21 cellular contexts compared by ENCODE assay signal in the genomic region with DNA sequence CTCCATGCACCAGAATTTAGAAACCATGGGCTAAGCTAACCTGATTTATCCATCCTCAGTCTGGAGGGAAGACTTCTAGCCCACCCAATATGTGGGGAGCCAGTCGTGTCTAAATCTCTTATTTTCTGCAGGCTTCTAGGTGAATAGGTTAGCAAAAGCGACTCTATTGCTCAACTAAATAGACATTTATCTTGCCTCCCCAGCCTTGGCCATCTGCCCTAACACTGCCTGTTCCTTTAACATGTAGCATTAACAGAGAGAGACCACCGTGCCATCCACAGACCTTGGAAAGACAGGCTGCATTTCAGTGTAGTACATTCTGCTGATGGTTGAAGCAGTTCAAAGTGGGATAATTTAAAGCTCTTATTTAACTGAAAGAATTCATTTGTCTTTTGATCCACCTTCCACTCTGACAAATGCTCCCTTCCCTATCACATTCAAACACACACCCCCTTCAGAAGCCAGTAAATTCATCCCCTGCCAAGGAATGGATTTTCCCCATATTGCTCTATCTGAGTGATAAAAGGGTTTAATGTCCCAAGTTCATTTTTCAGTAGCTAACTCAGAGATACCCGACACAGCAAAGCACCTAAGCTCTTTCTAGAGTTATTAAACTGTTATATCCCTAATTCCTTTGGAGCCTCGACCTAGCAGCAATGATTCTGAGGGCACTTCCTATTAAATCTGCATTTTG. TPM values are rescaled to one million over a fixed set of nuclear protein-coding genes. Genes with fewer than 3 reads are reported as not detected.
A peak's percentile ranks its signal among the peaks of the same experiment; 100 is the strongest.
DNase-seq lines count a peak whose midpoint lies in the region; ATAC-seq, FAIRE-seq and TF ChIP-seq lines count a peak whose summit lies in the region.
"Had no signal": no experiment of that assay in that cellular context is flagged by ENCODE, and none has a peak within 500 bp of the region (broad histone marks: within the 10 kb centered on the region; RNA-seq: fewer than 3 reads in every experiment).

No MANE protein-coding gene starts in this region.

- H3K4me2 ChIP-seq in mammary epithelial cell (ENCODE audit: insufficient read depth, low read depth, low read length): no peak overlapping the region
- H3K4me2 ChIP-seq: A549, BLaER1 had no signal

- DNase-seq in MCF 10A (ENCODE audit: unreplicated experiment) (no peak), mammary epithelial cell (no peak), esophagus squamous epithelium (lab: John Stamatoyannopoulos, UW) (no peak), small intestine (peak; percentile 10), NOMO-1 (lab: John Stamatoyannopoulos, UW; ENCODE audit: unreplicated experiment in 2 of 2) (no peak)
- no peak for DNase-seq in activated T-cell treated with anti-CD3 and anti-CD28 coated beads, Interleukin-2, amount 50 U/mL, for 24 hours
- DNase-seq: AML-193; CD4-positive, alpha-beta memory T cell; DMS153; DMS79; GDM1; HCEC 1CT had no signal

- no peaks in the 10 kb centered on the region for H4K20me1 ChIP-seq in mammary epithelial cell (ENCODE audit: insufficient read depth, low read length)
- H4K20me1 ChIP-seq: BLaER1 had no signal

- POLR2A ChIA-PET in MCF 10A (lab: Yijun Ruan, JAX): interaction anchor here (0.6 to 1.1 kb wide), 4 partner anchors 21 to 1341 kb away, joined by 3 to 4 read pairs (median 3); no protein-coding TSS in a partner anchor

- no peak overlapping the region for H3K4me3 Mint-ChIP-seq in MCF 10A (ENCODE audit: unreplicated experiment)
- no peak overlapping the region for H3K4me3 Mint-ChIP-seq in activated T-cell treated with anti-CD3 and anti-CD28 coated beads, Interleukin-2, amount 50 U/mL, for 24 hours
- H3K4me3 Mint-ChIP-seq: CD14-positive monocyte; CD4-positive, alpha-beta memory T cell had no signal

- H3K9ac ChIP-seq in mammary epithelial cell (ENCODE audit: insufficient read depth, low read length) (no peak overlapping the region), HUES6 (ENCODE audit: low read length) (no peak overlapping the region)
- H3K9ac ChIP-seq: BLaER1 had no signal

- H3K9me3 ChIP-seq in mammary epithelial cell (replicated peaks; ENCODE audit: insufficient read depth, low read length) (no peaks in the 10 kb centered on the region), HUES6 (ENCODE audit: control insufficient read depth, insufficient read depth, low read depth, low read length) (peaks cover 9% of the 10 kb centered on the region), esophagus squamous epithelium (no peaks in the 10 kb centered on the region), small intestine (ENCODE audit: control insufficient read depth, low read depth) (no peaks in the 10 kb centered on the region)
- H3K9me3 ChIP-seq: A549, BLaER1 had no signal

- peak overlapping the region; percentile 55 for H3K27ac Mint-ChIP-seq in MCF 10A (ENCODE audit: low read depth, unreplicated experiment)
- no peak overlapping the region for H3K27ac Mint-ChIP-seq in activated T-cell treated with anti-CD3 and anti-CD28 coated beads, Interleukin-2, amount 50 U/mL, for 24 hours

- CTCF ChIA-PET in MCF 10A (lab: Yijun Ruan, JAX) (interaction anchor here (0.7 kb wide), 1 partner anchor 896 kb away, joined by 4 read pairs; no protein-coding TSS in a partner anchor), mammary epithelial cell (lab: Charles Lee; ENCODE audit: low non-redundant PET) (no interaction called here)

- FAIRE-seq in small intestine (lab: Jason Lieb, UNC): no peak
- FAIRE-seq: A549, GM12892, GM18507, HTR-8/SVneo had no signal

- H3K4me3 ChIP-seq in mammary epithelial cell (replicated peaks in 1 of 3; ENCODE audit: insufficient read depth in 1 of 3, low read depth in 2 of 3, low read length in 3 of 3) (no peak overlapping the region), HUES6 (ENCODE audit: low read depth, low read length) (no peak overlapping the region), esophagus squamous epithelium (no peak overlapping the region), small intestine (ENCODE audit: low read depth in 1 of 2, low read length in 2 of 2) (no peak overlapping the region)
- H3K4me3 ChIP-seq: A549, BLaER1 had no signal

- no peak for ATAC-seq in GM18520 (IDR thresholded peaks at IDR 0.05; ENCODE audit: unreplicated experiment)
- ATAC-seq: A549 had no signal

- no peaks in the 10 kb centered on the region for H3K36me3 Mint-ChIP-seq in MCF 10A (ENCODE audit: insufficient read depth, unreplicated experiment)
- no peaks in the 10 kb centered on the region for H3K36me3 Mint-ChIP-seq in activated T-cell treated with anti-CD3 and anti-CD28 coated beads, Interleukin-2, amount 50 U/mL, for 24 hours (ENCODE audit: low read depth)
- H3K36me3 Mint-ChIP-seq: CD14-positive monocyte had no signal

- TF ChIP-seq CTCF in MCF 10A (IDR thresholded peaks at IDR 0.05; ENCODE audit: unreplicated experiment): no peak
- no peak for TF ChIP-seq CTCF in mammary epithelial cell (conservative IDR thresholded peaks at IDR 0.05 in 1 of 2, IDR thresholded peaks at IDR 0.05 in 1 of 2; ENCODE audit: extremely low read depth in 1 of 2, insufficient read depth in 1 of 2, low read depth in 1 of 2, low read length in 2 of 2)
- no peak for TF ChIP-seq CTCF in esophagus squamous epithelium (IDR thresholded peaks at IDR 0.05)

- WGBS in mammary epithelial cell (ENCODE audit: low coverage, missing lambda C conversion rate): 68% methylated on average over 5 of the region's 5 CpGs
- WGBS in esophagus squamous epithelium, 2 donors: 44 to 48% methylated on average over 5 of the region's 5 CpGs
- 22 to 47% (median 31%) methylated on average over 5 of the region's 5 CpGs for WGBS in small intestine, 3 donors

- H3K27me3 ChIP-seq in mammary epithelial cell (ENCODE audit: insufficient read depth, low read length) (no peaks in the 10 kb centered on the region), HUES6 (ENCODE audit: control insufficient read depth, insufficient read depth, low read length) (no peaks in the 10 kb centered on the region), esophagus squamous epithelium (no peaks in the 10 kb centered on the region), small intestine (ENCODE audit: control insufficient read depth in 2 of 2, insufficient read depth in 2 of 2, low read length in 2 of 2) (no peaks in the 10 kb centered on the region)
- H3K27me3 ChIP-seq: BLaER1 had no signal

- dilution Hi-C loops in mammary epithelial cell (cut with HindIII; ENCODE audit: low sequenced_read_pairs): no loop called here

- H2AFZ ChIP-seq in mammary epithelial cell (ENCODE audit: low read depth, low read length): no peak overlapping the region

- H3K4me1 ChIP-seq in mammary epithelial cell (ENCODE audit: insufficient read depth, low read length) (no peaks in the 10 kb centered on the region), HUES6 (ENCODE audit: control insufficient read depth, insufficient read depth, low read length) (peaks cover 20% of the 10 kb centered on the region), esophagus squamous epithelium (peaks cover 0 to 49% (median 0%) of the 10 kb centered on the region in 3 donors), small intestine (ENCODE audit: control insufficient read depth in 2 of 2, insufficient read depth in 1 of 2, low read depth in 1 of 2, low read length in 1 of 2) (peaks cover 0 to 5% of the 10 kb centered on the region in 2 donors)
- H3K4me1 ChIP-seq: A549, BLaER1 had no signal

- in situ Hi-C loops in mammary epithelial cell (cut with MboI; ENCODE audit: low sequenced_read_pairs in 2 of 2): no loop called here

- no peak overlapping the region for H3K27ac ChIP-seq in mammary epithelial cell (ENCODE audit: insufficient read depth, low read depth, low read length)
- H3K27ac ChIP-seq in HUES6 (ENCODE audit: low read depth, low read length): 0 out of 2 replicates have a peak overlapping the region, but pooled peaks have one; percentile 70
- H3K27ac ChIP-seq in esophagus squamous epithelium: peak overlapping the region in 3 of 4 donors; percentile 5 to 15 (median 13)
- no peak overlapping the region for H3K27ac ChIP-seq in small intestine (ENCODE audit: low read depth in 1 of 2, low read length in 1 of 2)
- H3K27ac ChIP-seq: 22Rv1, A549, BLaER1 had no signal

- intact Hi-C loops in MCF 10A (cut with micrococcal nuclease) (no loop called here), mammary epithelial cell (cut with micrococcal nuclease) (no loop called here), esophagus squamous epithelium (cut with DNase I) (no loop called here)

- no peaks in the 10 kb centered on the region for H3K79me2 ChIP-seq in mammary epithelial cell (ENCODE audit: insufficient read depth, low read length)

- BruUV-seq in MCF 10A (replicated peaks; lab: Mats Ljungman, UMichigan) (no TSS peak), mammary epithelial cell (replicated peaks; lab: Mats Ljungman, UMichigan) (no TSS peak)

- no peaks in the 10 kb centered on the region for H3K36me3 ChIP-seq in mammary epithelial cell (ENCODE audit: insufficient read depth, low read length)
- no peaks in the 10 kb centered on the region for H3K36me3 ChIP-seq in HUES6 (ENCODE audit: control insufficient read depth, insufficient read depth, low read length)
- no peaks in the 10 kb centered on the region for H3K36me3 ChIP-seq in esophagus squamous epithelium
- no peaks in the 10 kb centered on the region for H3K36me3 ChIP-seq in small intestine (ENCODE audit: control insufficient read depth in 2 of 2, insufficient read depth in 2 of 2, low read length in 2 of 2)
- H3K36me3 ChIP-seq: BLaER1 had no signal

- H3K4me1 Mint-ChIP-seq in MCF 10A (ENCODE audit: insufficient read depth, unreplicated experiment): no peaks in the 10 kb centered on the region
- H3K4me1 Mint-ChIP-seq in activated T-cell treated with anti-CD3 and anti-CD28 coated beads, Interleukin-2, amount 50 U/mL, for 24 hours (ENCODE audit: low read depth): no peaks in the 10 kb centered on the region
- H3K4me1 Mint-ChIP-seq: CD4-positive, alpha-beta memory T cell had no signal

- no peak for TF ChIP-seq POLR2A in esophagus squamous epithelium (IDR thresholded peaks at IDR 0.05)

- no peaks in the 10 kb centered on the region for H3K9me3 Mint-ChIP-seq in MCF 10A (ENCODE audit: unreplicated experiment)
- no peaks in the 10 kb centered on the region for H3K9me3 Mint-ChIP-seq in activated T-cell treated with anti-CD3 and anti-CD28 coated beads, Interleukin-2, amount 50 U/mL, for 24 hours
- H3K9me3 Mint-ChIP-seq: CD4-positive, alpha-beta memory T cell had no signal

- H3K27me3 Mint-ChIP-seq in MCF 10A (ENCODE audit: insufficient read depth, unreplicated experiment): no peaks in the 10 kb centered on the region
- H3K27me3 Mint-ChIP-seq in activated T-cell treated with anti-CD3 and anti-CD28 coated beads, Interleukin-2, amount 50 U/mL, for 24 hours: no peaks in the 10 kb centered on the region

RNA-seq across cellular contexts. Expression of a gene that starts 58.2 kb away (rescaled TPM):
- total RNA-seq in MCF 10A (2022) (16.4 and 21.0 TPM in 2 replicates), mammary epithelial cell (10 to 100 TPM; 18.2 to 18.4 TPM), esophagus squamous epithelium (10 to 100 TPM; 12.5 to 36.0 (median 24.3) TPM)
- polyA plus RNA-seq in mammary epithelial cell (16.5 TPM), small intestine (10 to 100 TPM; 10.8 to 18.1 (median 14.5) TPM)
- 29.8 TPM for polyA minus RNA-seq in mammary epithelial cell

Comparison
In these comparisons a context has a peak if more than half of its experiments do, and no peak if none do; other contexts are left out.
1. H3K27ac ChIP-seq: peak in HUES6 (single experiment) and esophagus squamous epithelium (3 of 4); none in mammary epithelial cell (single experiment) and small intestine (0 of 2).